2 cellular contexts compared by ENCODE assay signal in the genomic region with DNA sequence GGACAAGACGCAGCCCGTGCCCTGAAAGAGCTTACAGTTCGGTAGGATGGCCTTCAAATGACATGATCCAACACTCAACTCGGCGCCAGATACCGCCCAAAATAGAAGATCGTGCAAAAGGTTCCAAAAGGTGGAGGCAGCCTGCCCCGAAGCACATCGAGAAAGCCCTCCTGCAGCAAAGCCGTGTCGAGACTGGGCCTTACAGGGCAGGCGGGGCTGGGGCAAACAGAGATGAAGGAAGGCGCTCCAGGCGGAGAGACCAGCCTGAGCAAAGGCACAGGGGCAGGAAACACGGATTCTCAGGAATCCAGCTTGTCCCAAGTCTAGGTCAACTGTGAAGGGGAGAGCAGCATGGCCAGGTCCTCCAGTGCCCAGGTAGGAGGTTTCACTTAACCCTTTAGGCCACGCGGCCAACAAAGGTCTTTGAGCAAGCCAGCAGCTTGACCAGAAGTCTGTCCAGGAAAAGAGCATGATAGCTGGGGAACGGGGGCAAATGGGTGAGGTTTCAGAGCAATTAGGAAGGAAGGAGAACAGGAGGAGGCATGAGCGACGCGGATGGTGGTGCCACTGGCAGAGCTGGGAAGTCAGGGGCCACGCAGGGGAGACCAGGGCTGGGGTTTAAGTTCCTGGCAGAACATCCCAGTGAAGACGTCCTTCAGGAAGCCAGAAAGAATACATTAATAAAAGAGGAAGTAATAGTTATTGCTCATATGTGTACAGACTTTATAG.
TF ChIP-seq lines count a peak whose summit lies in the region.

No MANE protein-coding gene starts in this region.

TF ChIP-seq in A549, 52 proteins besides CTCF, POLR2A, EP300 and RAD21:
- TF ChIP-seq, protein P1, sequence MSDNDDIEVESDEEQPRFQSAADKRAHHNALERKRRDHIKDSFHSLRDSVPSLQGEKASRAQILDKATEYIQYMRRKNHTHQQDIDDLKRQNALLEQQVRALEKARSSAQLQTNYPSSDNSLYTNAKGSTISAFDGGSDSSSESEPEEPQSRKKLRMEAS (IDR thresholded peaks at IDR 0.05), result peak; percentile 2; the same call in 1 of the 2 replicates
- no peak for TF ChIP-seq FOSL2 (IDR thresholded peaks at IDR 0.05)
- no peak for TF ChIP-seq FOSL2 (CRISPR knock-in tag; IDR thresholded peaks at IDR 0.05)

TF ChIP-seq in HepG2, 621 proteins besides CTCF, POLR2A, EP300 and RAD21 (continues in another document):
- peak; percentile 67; the same call in 1 of the 2 replicates for TF ChIP-seq ZNF768 (CRISPR knock-in tag; IDR thresholded peaks at IDR 0.05)
- no peak for TF ChIP-seq ESRRA (CRISPR knock-in tag; IDR thresholded peaks at IDR 0.05; ENCODE audit: low read depth)
- TF ChIP-seq ZNF329 (CRISPR knock-in tag; IDR thresholded peaks at IDR 0.05; ENCODE audit: low read depth), result 0 out of 2 replicates have a peak, but pooled peaks have one; percentile 26
- peak; percentile 12; the same call in 1 of the 2 replicates for TF ChIP-seq MED1 (CRISPR knock-in tag; IDR thresholded peaks at IDR 0.05)
- TF ChIP-seq HOXA3 (CRISPR knock-in tag; IDR thresholded peaks at IDR 0.05), result 0 out of 2 replicates have a peak, but pooled peaks have one; percentile 20
- TF ChIP-seq ZNF567 (CRISPR knock-in tag; IDR thresholded peaks at IDR 0.05; ENCODE audit: borderline replicate concordance), result peak; percentile 97; the same call in 1 of the 2 replicates
- peak; percentile 65; the same call in 1 of the 2 replicates for TF ChIP-seq BORCS8-MEF2B (CRISPR knock-in tag; IDR thresholded peaks at IDR 0.05)
- peak; percentile 5 for TF ChIP-seq YY1 (IDR thresholded peaks at IDR 0.05; ENCODE audit: insufficient read depth, insufficient replicate concordance, low read depth, low read length)
- TF ChIP-seq MTA1 (CRISPR knock-in tag; IDR thresholded peaks at IDR 0.05; ENCODE audit: borderline replicate concordance), result no peak
- peak; percentile 85; the same call in 1 of the 2 replicates for TF ChIP-seq ZNF550 (CRISPR knock-in tag; IDR thresholded peaks at IDR 0.05; ENCODE audit: borderline replicate concordance)
- TF ChIP-seq MAF1 (CRISPR knock-in tag; IDR thresholded peaks at IDR 0.05; ENCODE audit: borderline replicate concordance), result no peak
- peak; percentile 55; the same call in 1 of the 2 replicates for TF ChIP-seq ZNF891 (CRISPR knock-in tag; IDR thresholded peaks at IDR 0.05)
- TF ChIP-seq IRF2 (CRISPR knock-in tag; IDR thresholded peaks at IDR 0.05), result 0 out of 2 replicates have a peak, but pooled peaks have one; percentile 51
- TF ChIP-seq ZNF225 (CRISPR knock-in tag; IDR thresholded peaks at IDR 0.05), result peak; percentile 10; the same call in 1 of the 2 replicates
- TF ChIP-seq JUND (CRISPR knock-in tag; IDR thresholded peaks at IDR 0.05), result no peak
- TF ChIP-seq PHF8 (CRISPR knock-in tag; IDR thresholded peaks at IDR 0.05), result 0 out of 2 replicates have a peak, but pooled peaks have one; percentile 33
- no peak for TF ChIP-seq HNF4G (IDR thresholded peaks at IDR 0.05; ENCODE audit: borderline replicate concordance, low read depth, low read length)
- TF ChIP-seq HNF4G (CRISPR knock-in tag; IDR thresholded peaks at IDR 0.05; ENCODE audit: borderline replicate concordance, low read depth), result no peak
- TF ChIP-seq NRL (CRISPR knock-in tag; IDR thresholded peaks at IDR 0.05; ENCODE audit: borderline replicate concordance), result peak; percentile 72; the same call in 1 of the 2 replicates
- no peak for TF ChIP-seq PRPF4 (IDR thresholded peaks at IDR 0.05; ENCODE audit: low read depth, low read length, poor library complexity, severe bottlenecking)
- no peak for TF ChIP-seq MEF2D (CRISPR knock-in tag; IDR thresholded peaks at IDR 0.05)
- no peak; the same call in 1 of the 2 replicates for TF ChIP-seq GATAD1 (CRISPR knock-in tag; IDR thresholded peaks at IDR 0.05)
- TF ChIP-seq, protein P1 (IDR thresholded peaks at IDR 0.05), result peak; percentile 14; the same call in 1 of the 2 replicates
- 0 out of 2 replicates have a peak, but pooled peaks have one; percentile 2 for TF ChIP-seq HNF4A (CRISPR knock-in tag; IDR thresholded peaks at IDR 0.05)
- TF ChIP-seq, protein P2, sequence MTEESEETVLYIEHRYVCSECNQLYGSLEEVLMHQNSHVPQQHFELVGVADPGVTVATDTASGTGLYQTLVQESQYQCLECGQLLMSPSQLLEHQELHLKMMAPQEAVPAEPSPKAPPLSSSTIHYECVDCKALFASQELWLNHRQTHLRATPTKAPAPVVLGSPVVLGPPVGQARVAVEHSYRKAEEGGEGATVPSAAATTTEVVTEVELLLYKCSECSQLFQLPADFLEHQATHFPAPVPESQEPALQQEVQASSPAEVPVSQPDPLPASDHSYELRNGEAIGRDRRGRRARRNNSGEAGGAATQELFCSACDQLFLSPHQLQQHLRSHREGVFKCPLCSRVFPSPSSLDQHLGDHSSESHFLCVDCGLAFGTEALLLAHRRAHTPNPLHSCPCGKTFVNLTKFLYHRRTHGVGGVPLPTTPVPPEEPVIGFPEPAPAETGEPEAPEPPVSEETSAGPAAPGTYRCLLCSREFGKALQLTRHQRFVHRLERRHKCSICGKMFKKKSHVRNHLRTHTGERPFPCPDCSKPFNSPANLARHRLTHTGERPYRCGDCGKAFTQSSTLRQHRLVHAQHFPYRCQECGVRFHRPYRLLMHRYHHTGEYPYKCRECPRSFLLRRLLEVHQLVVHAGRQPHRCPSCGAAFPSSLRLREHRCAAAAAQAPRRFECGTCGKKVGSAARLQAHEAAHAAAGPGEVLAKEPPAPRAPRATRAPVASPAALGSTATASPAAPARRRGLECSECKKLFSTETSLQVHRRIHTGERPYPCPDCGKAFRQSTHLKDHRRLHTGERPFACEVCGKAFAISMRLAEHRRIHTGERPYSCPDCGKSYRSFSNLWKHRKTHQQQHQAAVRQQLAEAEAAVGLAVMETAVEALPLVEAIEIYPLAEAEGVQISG (CRISPR knock-in tag; IDR thresholded peaks at IDR 0.05), result peak; percentile 18; the same call in 1 of the 2 replicates
- TF ChIP-seq, protein P3, sequence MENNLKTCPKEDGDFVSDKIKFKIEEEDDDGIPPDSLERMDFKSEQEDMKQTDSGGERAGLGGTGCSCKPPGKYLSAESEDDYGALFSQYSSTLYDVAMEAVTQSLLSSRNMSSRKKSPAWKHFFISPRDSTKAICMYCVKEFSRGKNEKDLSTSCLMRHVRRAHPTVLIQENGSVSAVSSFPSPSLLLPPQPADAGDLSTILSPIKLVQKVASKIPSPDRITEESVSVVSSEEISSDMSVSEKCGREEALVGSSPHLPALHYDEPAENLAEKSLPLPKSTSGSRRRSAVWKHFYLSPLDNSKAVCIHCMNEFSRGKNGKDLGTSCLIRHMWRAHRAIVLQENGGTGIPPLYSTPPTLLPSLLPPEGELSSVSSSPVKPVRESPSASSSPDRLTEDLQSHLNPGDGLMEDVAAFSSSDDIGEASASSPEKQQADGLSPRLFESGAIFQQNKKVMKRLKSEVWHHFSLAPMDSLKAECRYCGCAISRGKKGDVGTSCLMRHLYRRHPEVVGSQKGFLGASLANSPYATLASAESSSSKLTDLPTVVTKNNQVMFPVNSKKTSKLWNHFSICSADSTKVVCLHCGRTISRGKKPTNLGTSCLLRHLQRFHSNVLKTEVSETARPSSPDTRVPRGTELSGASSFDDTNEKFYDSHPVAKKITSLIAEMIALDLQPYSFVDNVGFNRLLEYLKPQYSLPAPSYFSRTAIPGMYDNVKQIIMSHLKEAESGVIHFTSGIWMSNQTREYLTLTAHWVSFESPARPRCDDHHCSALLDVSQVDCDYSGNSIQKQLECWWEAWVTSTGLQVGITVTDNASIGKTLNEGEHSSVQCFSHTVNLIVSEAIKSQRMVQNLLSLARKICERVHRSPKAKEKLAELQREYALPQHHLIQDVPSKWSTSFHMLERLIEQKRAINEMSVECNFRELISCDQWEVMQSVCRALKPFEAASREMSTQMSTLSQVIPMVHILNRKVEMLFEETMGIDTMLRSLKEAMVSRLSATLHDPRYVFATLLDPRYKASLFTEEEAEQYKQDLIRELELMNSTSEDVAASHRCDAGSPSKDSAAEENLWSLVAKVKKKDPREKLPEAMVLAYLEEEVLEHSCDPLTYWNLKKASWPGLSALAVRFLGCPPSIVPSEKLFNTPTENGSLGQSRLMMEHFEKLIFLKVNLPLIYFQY (CRISPR knock-in tag; IDR thresholded peaks at IDR 0.05; ENCODE audit: borderline replicate concordance), result peak; percentile 29; the same call in 1 of the 2 replicates
- no peak for TF ChIP-seq CBX2 (IDR thresholded peaks at IDR 0.05; ENCODE audit: low read depth, low read length)
- TF ChIP-seq CBX2 (CRISPR knock-in tag; IDR thresholded peaks at IDR 0.05; ENCODE audit: low read depth), result no peak
- TF ChIP-seq ZNF501 (CRISPR knock-in tag; IDR thresholded peaks at IDR 0.05), result peak; percentile 88
- 0 out of 2 replicates have a peak, but pooled peaks have one; percentile 5 for TF ChIP-seq ZNF441 (CRISPR knock-in tag; IDR thresholded peaks at IDR 0.05; ENCODE audit: borderline replicate concordance)
- 0 out of 2 replicates have a peak, but pooled peaks have one; percentile 20 for TF ChIP-seq DNMT3B (CRISPR knock-in tag; conservative IDR thresholded peaks at IDR 0.05)
- 0 out of 2 replicates have a peak, but pooled peaks have one; percentile 0 for TF ChIP-seq RFXAP (CRISPR knock-in tag; IDR thresholded peaks at IDR 0.05; ENCODE audit: borderline replicate concordance)
- TF ChIP-seq KDM5A (IDR thresholded peaks at IDR 0.05; ENCODE audit: borderline replicate concordance, low read length), result no peak
- no peak for TF ChIP-seq KAT2B (IDR thresholded peaks at IDR 0.05; ENCODE audit: borderline replicate concordance, low read depth, low read length)
- TF ChIP-seq WIZ (CRISPR knock-in tag; IDR thresholded peaks at IDR 0.05), result peak; percentile 60; the same call in 1 of the 2 replicates
- no peak for TF ChIP-seq ZKSCAN8 (CRISPR knock-in tag; IDR thresholded peaks at IDR 0.05; ENCODE audit: borderline replicate concordance)
- TF ChIP-seq ZNF614 (CRISPR knock-in tag; IDR thresholded peaks at IDR 0.05; ENCODE audit: borderline replicate concordance), result peak; percentile 13; the same call in 1 of the 2 replicates
- TF ChIP-seq, protein P4, sequence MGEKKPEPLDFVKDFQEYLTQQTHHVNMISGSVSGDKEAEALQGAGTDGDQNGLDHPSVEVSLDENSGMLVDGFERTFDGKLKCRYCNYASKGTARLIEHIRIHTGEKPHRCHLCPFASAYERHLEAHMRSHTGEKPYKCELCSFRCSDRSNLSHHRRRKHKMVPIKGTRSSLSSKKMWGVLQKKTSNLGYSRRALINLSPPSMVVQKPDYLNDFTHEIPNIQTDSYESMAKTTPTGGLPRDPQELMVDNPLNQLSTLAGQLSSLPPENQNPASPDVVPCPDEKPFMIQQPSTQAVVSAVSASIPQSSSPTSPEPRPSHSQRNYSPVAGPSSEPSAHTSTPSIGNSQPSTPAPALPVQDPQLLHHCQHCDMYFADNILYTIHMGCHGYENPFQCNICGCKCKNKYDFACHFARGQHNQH (CRISPR knock-in tag; IDR thresholded peaks at IDR 0.05), result 0 out of 2 replicates have a peak, but pooled peaks have one; percentile 37
- TF ChIP-seq GATAD2A (CRISPR knock-in tag; IDR thresholded peaks at IDR 0.05), result peak; percentile 13
- TF ChIP-seq LCORL (IDR thresholded peaks at IDR 0.05), result no peak
- TF ChIP-seq LCORL (CRISPR knock-in tag; IDR thresholded peaks at IDR 0.05), result 0 out of 2 replicates have a peak, but pooled peaks have one; percentile 13
- TF ChIP-seq, protein P5, sequence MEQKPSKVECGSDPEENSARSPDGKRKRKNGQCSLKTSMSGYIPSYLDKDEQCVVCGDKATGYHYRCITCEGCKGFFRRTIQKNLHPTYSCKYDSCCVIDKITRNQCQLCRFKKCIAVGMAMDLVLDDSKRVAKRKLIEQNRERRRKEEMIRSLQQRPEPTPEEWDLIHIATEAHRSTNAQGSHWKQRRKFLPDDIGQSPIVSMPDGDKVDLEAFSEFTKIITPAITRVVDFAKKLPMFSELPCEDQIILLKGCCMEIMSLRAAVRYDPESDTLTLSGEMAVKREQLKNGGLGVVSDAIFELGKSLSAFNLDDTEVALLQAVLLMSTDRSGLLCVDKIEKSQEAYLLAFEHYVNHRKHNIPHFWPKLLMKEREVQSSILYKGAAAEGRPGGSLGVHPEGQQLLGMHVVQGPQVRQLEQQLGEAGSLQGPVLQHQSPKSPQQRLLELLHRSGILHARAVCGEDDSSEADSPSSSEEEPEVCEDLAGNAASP (CRISPR knock-in tag; IDR thresholded peaks at IDR 0.05; ENCODE audit: borderline replicate concordance), result peak; percentile 1; the same call in 1 of the 2 replicates
- peak; percentile 42; the same call in 1 of the 2 replicates for TF ChIP-seq SMAD1 (CRISPR knock-in tag; IDR thresholded peaks at IDR 0.05; ENCODE audit: borderline replicate concordance, low read depth)
- TF ChIP-seq NFKB2 (CRISPR knock-in tag; IDR thresholded peaks at IDR 0.05; ENCODE audit: borderline replicate concordance), result peak; percentile 86; the same call in 1 of the 2 replicates
- TF ChIP-seq, protein P6, sequence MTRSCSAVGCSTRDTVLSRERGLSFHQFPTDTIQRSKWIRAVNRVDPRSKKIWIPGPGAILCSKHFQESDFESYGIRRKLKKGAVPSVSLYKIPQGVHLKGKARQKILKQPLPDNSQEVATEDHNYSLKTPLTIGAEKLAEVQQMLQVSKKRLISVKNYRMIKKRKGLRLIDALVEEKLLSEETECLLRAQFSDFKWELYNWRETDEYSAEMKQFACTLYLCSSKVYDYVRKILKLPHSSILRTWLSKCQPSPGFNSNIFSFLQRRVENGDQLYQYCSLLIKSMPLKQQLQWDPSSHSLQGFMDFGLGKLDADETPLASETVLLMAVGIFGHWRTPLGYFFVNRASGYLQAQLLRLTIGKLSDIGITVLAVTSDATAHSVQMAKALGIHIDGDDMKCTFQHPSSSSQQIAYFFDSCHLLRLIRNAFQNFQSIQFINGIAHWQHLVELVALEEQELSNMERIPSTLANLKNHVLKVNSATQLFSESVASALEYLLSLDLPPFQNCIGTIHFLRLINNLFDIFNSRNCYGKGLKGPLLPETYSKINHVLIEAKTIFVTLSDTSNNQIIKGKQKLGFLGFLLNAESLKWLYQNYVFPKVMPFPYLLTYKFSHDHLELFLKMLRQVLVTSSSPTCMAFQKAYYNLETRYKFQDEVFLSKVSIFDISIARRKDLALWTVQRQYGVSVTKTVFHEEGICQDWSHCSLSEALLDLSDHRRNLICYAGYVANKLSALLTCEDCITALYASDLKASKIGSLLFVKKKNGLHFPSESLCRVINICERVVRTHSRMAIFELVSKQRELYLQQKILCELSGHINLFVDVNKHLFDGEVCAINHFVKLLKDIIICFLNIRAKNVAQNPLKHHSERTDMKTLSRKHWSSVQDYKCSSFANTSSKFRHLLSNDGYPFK (CRISPR knock-in tag; IDR thresholded peaks at IDR 0.05; ENCODE audit: borderline replicate concordance), result 0 out of 2 replicates have a peak, but pooled peaks have one; percentile 19
